Comparison of ENCODE assay signal across 1 cellular context in genomic region chr11:60891103-60891741, GRCh38.
TF ChIP-seq lines count a peak whose summit lies in the region.

No MANE protein-coding gene starts in this region.

TF ChIP-seq in K562, 482 proteins besides CTCF, POLR2A, EP300 and RAD21 (continues in another document):
- no peak for TF ChIP-seq JUNB (CRISPR knock-in tag; conservative IDR thresholded peaks at IDR 0.05)
- no peak for TF ChIP-seq MXI1 (IDR thresholded peaks at IDR 0.05; ENCODE audit: low read depth, low read length)
- TF ChIP-seq MEF2D (tag; conservative IDR thresholded peaks at IDR 0.05; ENCODE audit: low read depth): no peak
- no peak for TF ChIP-seq ZNF384 (IDR thresholded peaks at IDR 0.05; ENCODE audit: low read depth, low read length)
- no peak for TF ChIP-seq ZNF407 (IDR thresholded peaks at IDR 0.05; ENCODE audit: low read depth)
- TF ChIP-seq ZBTB8A (IDR thresholded peaks at IDR 0.05; ENCODE audit: partially characterized antibody): no peak
- no peak for TF ChIP-seq BMI1 (IDR thresholded peaks at IDR 0.05; ENCODE audit: low read length)
- TF ChIP-seq E2F4 (CRISPR knock-in tag; IDR thresholded peaks at IDR 0.05; ENCODE audit: low read depth): no peak
- TF ChIP-seq RNF2 (IDR thresholded peaks at IDR 0.05): peak; percentile 72
- 0 out of 4 replicates have a peak, but pooled peaks of 1 of the 2 experiments have one; percentile 21 for TF ChIP-seq MAZ (CRISPR knock-in tag; conservative IDR thresholded peaks at IDR 0.05 in 1 of 2, IDR thresholded peaks at IDR 0.05 in 1 of 2)
- TF ChIP-seq SIN3A (IDR thresholded peaks at IDR 0.05; ENCODE audit: borderline replicate concordance in 2 of 2, control insufficient read depth in 1 of 2, low read depth in 2 of 2, low read length in 2 of 2): no peak
- peak; percentile 86 for TF ChIP-seq TEAD4 (IDR thresholded peaks at IDR 0.05; ENCODE audit: low read length)
- TF ChIP-seq TEAD4 (CRISPR knock-in tag; IDR thresholded peaks at IDR 0.05; ENCODE audit: borderline replicate concordance): no peak
- no peak for TF ChIP-seq SRSF3 (IDR thresholded peaks at IDR 0.05; ENCODE audit: insufficient read depth, low read length)
- no peak for TF ChIP-seq KHSRP (IDR thresholded peaks at IDR 0.05)
- TF ChIP-seq ZNF133 (CRISPR knock-in tag; IDR thresholded peaks at IDR 0.05): no peak
- peak in 1 of 2 experiments; percentile 58; a peak in 1 of 4 replicates for TF ChIP-seq NONO (IDR thresholded peaks at IDR 0.05; ENCODE audit: low read depth in 2 of 2, low read length in 1 of 2)
- TF ChIP-seq HOMEZ (CRISPR knock-in tag; IDR thresholded peaks at IDR 0.05): no peak
- no peak for TF ChIP-seq COPS2 (conservative IDR thresholded peaks at IDR 0.05)
- no peak for TF ChIP-seq ZNF583 (CRISPR knock-in tag; IDR thresholded peaks at IDR 0.05)
- TF ChIP-seq BRCA1 (IDR thresholded peaks at IDR 0.05): no peak
- no peak for TF ChIP-seq BRCA1 (CRISPR knock-in tag; IDR thresholded peaks at IDR 0.05)
- peak in 1 of 2 experiments; percentile 96; a peak in 3 of 4 replicates for TF ChIP-seq RCOR1 (IDR thresholded peaks at IDR 0.05; ENCODE audit: borderline replicate concordance in 1 of 2, low read depth in 2 of 2, low read length in 2 of 2)
- no peak for TF ChIP-seq U2AF1 (optimal IDR thresholded peaks at IDR 0.05; ENCODE audit: low read depth, low read length)
- no peak for TF ChIP-seq BACH1 (tag; IDR thresholded peaks at IDR 0.05)
- TF ChIP-seq RFX5 (IDR thresholded peaks at IDR 0.05; ENCODE audit: low read depth, low read length): no peak
- TF ChIP-seq ZBTB7A (IDR thresholded peaks at IDR 0.05; ENCODE audit: borderline replicate concordance, control insufficient read depth, low read depth, low read length): peak; percentile 27; the same call in 1 of the 2 replicates
- no peak for TF ChIP-seq MYBL2 (IDR thresholded peaks at IDR 0.05; ENCODE audit: low read depth)
- TF ChIP-seq MYBL2 (CRISPR knock-in tag; IDR thresholded peaks at IDR 0.05; ENCODE audit: borderline replicate concordance): no peak
- no peak for TF ChIP-seq ATF2 (CRISPR knock-in tag; IDR thresholded peaks at IDR 0.05)
- TF ChIP-seq ATF7 (IDR thresholded peaks at IDR 0.05): peak; percentile 33; the same call in 1 of the 2 replicates
- peak; percentile 63; the same call in 1 of the 2 replicates for TF ChIP-seq ZNF395 (CRISPR knock-in tag; IDR thresholded peaks at IDR 0.05)
- peak; percentile 78 for TF ChIP-seq NCOR1 (IDR thresholded peaks at IDR 0.05)
- no peak for TF ChIP-seq PCBP2 (IDR thresholded peaks at IDR 0.05; ENCODE audit: low read depth, low read length, poor library complexity, severe bottlenecking)
- TF ChIP-seq FOXO4 (CRISPR knock-in tag; IDR thresholded peaks at IDR 0.05): no peak
- no peak for TF ChIP-seq PHTF2 (CRISPR knock-in tag; IDR thresholded peaks at IDR 0.05)
- no peak for TF ChIP-seq ZNF780A (CRISPR knock-in tag; IDR thresholded peaks at IDR 0.05)
- TF ChIP-seq DACH1 (IDR thresholded peaks at IDR 0.05; ENCODE audit: partially characterized antibody): peak; percentile 71
- TF ChIP-seq ZHX1 (conservative IDR thresholded peaks at IDR 0.05; ENCODE audit: low read length): no peak
- no peak for TF ChIP-seq KAT8 (IDR thresholded peaks at IDR 0.05; ENCODE audit: low read depth)
- peak; percentile 91 for TF ChIP-seq ARID1B (IDR thresholded peaks at IDR 0.05)
- 0 out of 2 replicates have a peak, but pooled peaks have one; percentile 39 for TF ChIP-seq XRCC5 (IDR thresholded peaks at IDR 0.05; ENCODE audit: low read depth, low read length)
- no peak; the same call in 1 of the 2 replicates for TF ChIP-seq FOXM1 (IDR thresholded peaks at IDR 0.05; ENCODE audit: low read depth)
- no peak for TF ChIP-seq FOXM1 (CRISPR knock-in tag; IDR thresholded peaks at IDR 0.05; ENCODE audit: low read depth)
- no peak for TF ChIP-seq ZNF584 (CRISPR knock-in tag; IDR thresholded peaks at IDR 0.05; ENCODE audit: low read depth)
- no peak for TF ChIP-seq POLR3G (IDR thresholded peaks at IDR 0.05; ENCODE audit: extremely low read depth, insufficient read length, insufficient replicate concordance)
- TF ChIP-seq TAL1 (IDR thresholded peaks at IDR 0.05): peak; percentile 77
- peak; percentile 47; the same call in 1 of the 2 replicates for TF ChIP-seq HDAC2 (IDR thresholded peaks at IDR 0.05)
- TF ChIP-seq TRIM28 (IDR thresholded peaks at IDR 0.05): no peak
- peak; percentile 85 for TF ChIP-seq CBFA2T3 (IDR thresholded peaks at IDR 0.05)
- 0 out of 2 replicates have a peak, but pooled peaks have one; percentile 53 for TF ChIP-seq GATAD2B (IDR thresholded peaks at IDR 0.05; ENCODE audit: borderline replicate concordance)
- TF ChIP-seq CREB1 (IDR thresholded peaks at IDR 0.05): 0 out of 2 replicates have a peak, but pooled peaks have one; percentile 17
- no peak for TF ChIP-seq CREB1 (CRISPR knock-in tag; IDR thresholded peaks at IDR 0.05)
- peak; percentile 25; the same call in 1 of the 2 replicates for TF ChIP-seq SP1 (CRISPR knock-in tag; IDR thresholded peaks at IDR 0.05)
- TF ChIP-seq L3MBTL2 (IDR thresholded peaks at IDR 0.05): peak; percentile 66; the same call in 1 of the 2 replicates
- peak; percentile 54; the same call in 1 of the 2 replicates for TF ChIP-seq STAT5A (IDR thresholded peaks at IDR 0.05; ENCODE audit: borderline replicate concordance, low read length)
- no peak for TF ChIP-seq ZNF174 (CRISPR knock-in tag; IDR thresholded peaks at IDR 0.05)
- TF ChIP-seq GABPB2 (CRISPR knock-in tag; conservative IDR thresholded peaks at IDR 0.05): no peak
